Comparison of ENCODE assay signal across 10 cellular contexts in genomic region chr16:89052824-89053724, GRCh38. TPM values are rescaled to one million over a fixed set of nuclear protein-coding genes. Genes with fewer than 3 reads are reported as not detected.
A peak's percentile ranks its signal among the peaks of the same experiment; 100 is the strongest.
DNase-seq lines count a peak whose midpoint lies in the region; ATAC-seq and TF ChIP-seq lines count a peak whose summit lies in the region.
"Had no signal": no experiment of that assay in that cellular context is flagged by ENCODE, and none has a peak within 500 bp of the region (broad histone marks: within the 10 kb centered on the region; RNA-seq: fewer than 3 reads in every experiment).

No MANE protein-coding gene starts in this region.

- no peaks in the 10 kb centered on the region for H3K4me1 Mint-ChIP-seq in activated CD8-positive, alpha-beta memory T cell treated with anti-CD3 and anti-CD28 coated beads, Interleukin-2, amount 10 ng/mL, durations not matched to agents 7 days and 5 days

- H3K36me3 Mint-ChIP-seq in activated CD8-positive, alpha-beta memory T cell treated with anti-CD3 and anti-CD28 coated beads, Interleukin-2, amount 10 ng/mL, durations not matched to agents 7 days and 5 days: no peaks in the 10 kb centered on the region

- H3K27ac ChIP-seq in tibial artery: no peak overlapping the region
- H3K27ac ChIP-seq: Peyer's patch had no signal

- in situ Hi-C loops in astrocyte of the cerebellum (cut with HindIII; ENCODE audit: low sequenced_read_pairs): no loop called here

- H3K36me3 ChIP-seq in tibial artery: no peaks in the 10 kb centered on the region
- H3K36me3 ChIP-seq: Peyer's patch had no signal

- H3K9me3 ChIP-seq in tibial artery: no peaks in the 10 kb centered on the region
- H3K9me3 ChIP-seq: Peyer's patch had no signal

- intact Hi-C loops in tibial artery (cut with DNase I; ENCODE audit: low total_unique reads): no loop called here

- H3K27me3 ChIP-seq in tibial artery: peaks cover 0 to 94% of the 10 kb centered on the region in 2 donors

- TF ChIP-seq CTCF in astrocyte of the cerebellum (IDR thresholded peaks at IDR 0.05; ENCODE audit: low read depth, low read length, missing control alignments) (no peak), tibial artery (IDR thresholded peaks at IDR 0.05) (no peak)

- no peak for ATAC-seq in activated CD8-positive, alpha-beta memory T cell treated with anti-CD3 and anti-CD28 coated beads, Interleukin-2, amount 10 ng/mL, durations not matched to agents 7 days and 5 days

- H3K4me3 ChIP-seq in astrocyte of the cerebellum (ENCODE audit: low read depth, low read length) (peak overlapping the region; percentile 23), tibial artery (no peak overlapping the region)

- no peak for DNase-seq in activated CD8-positive, alpha-beta memory T cell treated with anti-CD3 and anti-CD28 coated beads, Interleukin-2, amount 10 ng/mL, durations not matched to agents 7 days and 5 days
- DNase-seq in activated CD8-positive, alpha-beta memory T cell treated with anti-CD3 and anti-CD28 coated beads, Interleukin-2, amount 50 U/mL, for 4 hours: no peak
- peak; percentile 50 to 91 for DNase-seq in NCI-H524 (lab: John Stamatoyannopoulos, UW)
- DNase-seq in astrocyte of the cerebellum (ENCODE audit: low read depth): no peak
- peak in 39 of 56 donors; percentile 7 to 79 (median 36) for DNase-seq in nucleus accumbens (lab: John Stamatoyannopoulos, UW)
- DNase-seq in GOT3 (lab: John Stamatoyannopoulos, UW): no peak
- DNase-seq in tibial artery: no peak
- DNase-seq in T-helper 9 cell: no peak
- DNase-seq: DND-41 had no signal

- H3K4me1 ChIP-seq in tibial artery: peaks cover 0 to 10% (median 0%) of the 10 kb centered on the region in 4 donors
- H3K4me1 ChIP-seq: Peyer's patch had no signal

- H3K27me3 Mint-ChIP-seq in activated CD8-positive, alpha-beta memory T cell treated with anti-CD3 and anti-CD28 coated beads, Interleukin-2, amount 10 ng/mL, durations not matched to agents 7 days and 5 days: no peaks in the 10 kb centered on the region

- peak overlapping the region; percentile 30 for H3K4me3 Mint-ChIP-seq in activated CD8-positive, alpha-beta memory T cell treated with anti-CD3 and anti-CD28 coated beads, Interleukin-2, amount 10 ng/mL, durations not matched to agents 7 days and 5 days

- H3K9me3 Mint-ChIP-seq in activated CD8-positive, alpha-beta memory T cell treated with anti-CD3 and anti-CD28 coated beads, Interleukin-2, amount 10 ng/mL, durations not matched to agents 7 days and 5 days (ENCODE audit: low read depth): no peaks in the 10 kb centered on the region

- CTCF ChIA-PET in activated CD8-positive, alpha-beta memory T cell treated with anti-CD3 and anti-CD28 coated beads, Interleukin-2, amount 10 ng/mL, durations not matched to agents 7 days and 5 days (lab: Charles Lee): no interaction called here

- H3K27ac Mint-ChIP-seq in activated CD8-positive, alpha-beta memory T cell treated with anti-CD3 and anti-CD28 coated beads, Interleukin-2, amount 10 ng/mL, durations not matched to agents 7 days and 5 days: no peak overlapping the region

RNA-seq across cellular contexts. Expression of gene ACSF3, which starts 40.6 kb away (rescaled TPM):
- total RNA-seq in activated CD8-positive, alpha-beta memory T cell treated with anti-CD3 and anti-CD28 coated beads, Interleukin-2, amount 10 ng/mL, durations not matched to agents 7 days and 5 days: 10 to 100 TPM; 43.6 to 56.7 TPM

Comparison
In these comparisons a context has a peak if more than half of its experiments do, and no peak if none do; other contexts are left out.
1. DNase-seq: peak in NCI-H524 (2 of 2) and nucleus accumbens (39 of 56); none in activated CD8-positive, alpha-beta memory T cell treated with anti-CD3 and anti-CD28 coated beads, Interleukin-2, amount 10 ng/mL, durations not matched to agents 7 days and 5 days (single experiment), activated CD8-positive, alpha-beta memory T cell treated with anti-CD3 and anti-CD28 coated beads, Interleukin-2, amount 50 U/mL, for 4 hours (single experiment), astrocyte of the cerebellum (single experiment), GOT3 (single experiment), tibial artery (0 of 2) and T-helper 9 cell (single experiment).